In genomic region chr11:73314121-73314948, GRCh38 we compare ENCODE assay signal across 8 cellular contexts. TPM values are rescaled to one million over a fixed set of nuclear protein-coding genes. Genes with fewer than 3 reads are reported as not detected.
DNase-seq lines count a peak whose midpoint lies in the region; ATAC-seq and TF ChIP-seq lines count a peak whose summit lies in the region.

No MANE protein-coding gene starts in this region.

- peak overlapping the region; percentile 10 for H3K9ac ChIP-seq in fibroblast of lung (ENCODE audit: insufficient read depth, low read length)

- DNase-seq in GM06990 (ENCODE audit: extremely low read depth, insufficient read length), result no peak
- peak; percentile 21 for DNase-seq in NCI-H510A treated with DMSO at 0.1 percent for 48 hours (lab: John Stamatoyannopoulos, UW)
- DNase-seq in fibroblast of lung (ENCODE audit: low read depth in 2 of 2), result peak; percentile 47 to 80
- peak; percentile 93 for DNase-seq in osteoblast (ENCODE audit: insufficient read length, low spot score, missing footprints)
- DNase-seq in CD8-positive, alpha-beta memory T cell, result no peak
- no peak for DNase-seq in BE2C

- peaks cover 0 to 2% (median 0%) of the 10 kb centered on the region in 3 donors for H3K4me1 Mint-ChIP-seq in CD8-positive, alpha-beta memory T cell

- peaks cover 0 to 10% of the 10 kb centered on the region in 2 donors for H3K27me3 Mint-ChIP-seq in CD8-positive, alpha-beta memory T cell

- ATAC-seq in HG03432 (IDR thresholded peaks at IDR 0.05; ENCODE audit: unreplicated experiment), result no peak
- no peak for ATAC-seq in GM18909 (IDR thresholded peaks at IDR 0.05; ENCODE audit: poor library complexity, unreplicated experiment)

- H3K4me3 ChIP-seq in GM06990 (replicated peaks; ENCODE audit: low read depth, low read length) (no peak overlapping the region), fibroblast of lung (replicated peaks in 1 of 4; ENCODE audit: control extremely low read depth in 1 of 4, insufficient read depth in 1 of 4, low read depth in 3 of 4, low read length in 4 of 4) (peak overlapping the region; percentile 6 to 83 (median 17)), osteoblast (ENCODE audit: insufficient read depth, low read length) (peak overlapping the region; percentile 89), BE2C (ENCODE audit: low read depth, low read length) (no peak overlapping the region)
- no peak overlapping the region for H3K4me3 ChIP-seq in CD8-positive, alpha-beta memory T cell (ENCODE audit: low read length)

- H3K79me2 ChIP-seq in fibroblast of lung (ENCODE audit: control insufficient read depth, insufficient read depth, low read length), result peaks cover 98% of the 10 kb centered on the region
- peaks cover 99% of the 10 kb centered on the region for H3K79me2 ChIP-seq in osteoblast (ENCODE audit: insufficient read depth, low read length)

- H3K9me3 Mint-ChIP-seq in CD8-positive, alpha-beta memory T cell, result no peaks in the 10 kb centered on the region

- POLR2A ChIA-PET in CD8-positive, alpha-beta memory T cell (lab: Charles Lee), result no interaction called here

- peaks cover 42% of the 10 kb centered on the region for H3K4me1 ChIP-seq in fibroblast of lung (ENCODE audit: control insufficient read depth, extremely low read depth, insufficient read depth, low read length)
- H3K4me1 ChIP-seq in osteoblast (ENCODE audit: insufficient read depth, low read length), result peaks cover 93% of the 10 kb centered on the region
- no peaks in the 10 kb centered on the region for H3K4me1 ChIP-seq in CD8-positive, alpha-beta memory T cell (ENCODE audit: insufficient read depth, low read length)
- no peaks in the 10 kb centered on the region for H3K4me1 ChIP-seq in BE2C

- no peak overlapping the region for H3K27ac Mint-ChIP-seq in CD8-positive, alpha-beta memory T cell

- TF ChIP-seq CTCF in GM06990 (IDR thresholded peaks at IDR 0.05; ENCODE audit: insufficient read depth, low read length, poor library complexity, severe bottlenecking) (peak; percentile 9), fibroblast of lung (conservative IDR thresholded peaks at IDR 0.05 in 1 of 2, IDR thresholded peaks at IDR 0.05 in 1 of 2; ENCODE audit: low read depth in 1 of 2, low read length in 2 of 2) (no peak), osteoblast (IDR thresholded peaks at IDR 0.05; ENCODE audit: extremely low read depth, low read depth, low read length) (no peak), BE2C (IDR thresholded peaks at IDR 0.05; ENCODE audit: low read depth, low read length) (no peak)

- peaks cover 0 to 2% (median 0%) of the 10 kb centered on the region in 3 donors for H3K36me3 Mint-ChIP-seq in CD8-positive, alpha-beta memory T cell

- H3K4me2 ChIP-seq in fibroblast of lung (ENCODE audit: extremely low read depth, insufficient read depth, low read length) (peak overlapping the region; percentile 97), osteoblast (ENCODE audit: insufficient read depth, low read length) (peak overlapping the region; percentile 90)

- H3K4me3 Mint-ChIP-seq in CD8-positive, alpha-beta memory T cell, result no peak overlapping the region

- CTCF ChIA-PET in CD8-positive, alpha-beta memory T cell (lab: Charles Lee), result interaction anchor here (1.2 kb wide), 1 partner anchor 21 kb away, joined by 4 read pairs; no protein-coding TSS in a partner anchor

- H3K9me3 ChIP-seq in fibroblast of lung (ENCODE audit: control insufficient read depth, insufficient read depth, low read depth, low read length) (no peaks in the 10 kb centered on the region), osteoblast (ENCODE audit: low read depth, low read length) (no peaks in the 10 kb centered on the region), BE2C (no peaks in the 10 kb centered on the region)
- no peaks in the 10 kb centered on the region for H3K9me3 ChIP-seq in CD8-positive, alpha-beta memory T cell (ENCODE audit: low read length)

- H2AFZ ChIP-seq in fibroblast of lung (ENCODE audit: low read length), result no peak overlapping the region
- H2AFZ ChIP-seq in osteoblast (ENCODE audit: low read length), result no peak overlapping the region

- H3K36me3 ChIP-seq in GM06990 (ENCODE audit: control insufficient read depth, insufficient read depth, low read length), result no peaks in the 10 kb centered on the region
- peaks cover 15% of the 10 kb centered on the region for H3K36me3 ChIP-seq in fibroblast of lung (ENCODE audit: control insufficient read depth, insufficient read depth, low read length)
- H3K36me3 ChIP-seq in osteoblast (ENCODE audit: insufficient read depth, low read length), result peaks cover 23% of the 10 kb centered on the region
- no peaks in the 10 kb centered on the region for H3K36me3 ChIP-seq in CD8-positive, alpha-beta memory T cell (ENCODE audit: insufficient read depth, low read length)
- H3K36me3 ChIP-seq in BE2C, result no peaks in the 10 kb centered on the region; the same call in 1 of the 2 replicates

- no peaks in the 10 kb centered on the region for H3K27me3 ChIP-seq in GM06990 (replicated peaks; ENCODE audit: control insufficient read depth, insufficient read depth, low read length)
- no peaks in the 10 kb centered on the region for H3K27me3 ChIP-seq in fibroblast of lung (ENCODE audit: control insufficient read depth, insufficient read depth, low read length)
- no peaks in the 10 kb centered on the region for H3K27me3 ChIP-seq in osteoblast (ENCODE audit: insufficient read depth, low read length)
- H3K27me3 ChIP-seq in CD8-positive, alpha-beta memory T cell (ENCODE audit: insufficient read depth, low read length, poor library complexity, severe bottlenecking), result no peaks in the 10 kb centered on the region
- H3K27me3 ChIP-seq in BE2C, result no peaks in the 10 kb centered on the region

- peak overlapping the region; percentile 85 for H3K27ac ChIP-seq in fibroblast of lung (ENCODE audit: insufficient read depth, low read length)
- peak overlapping the region; percentile 75 for H3K27ac ChIP-seq in osteoblast (ENCODE audit: low read depth, low read length)
- H3K27ac ChIP-seq in CD8-positive, alpha-beta memory T cell (ENCODE audit: low read depth, low read length), result no peak overlapping the region

- H4K20me1 ChIP-seq in fibroblast of lung (ENCODE audit: control insufficient read depth, extremely low read depth, insufficient read depth, low read length) (no peaks in the 10 kb centered on the region), osteoblast (ENCODE audit: insufficient read depth, low read length) (peaks cover 85% of the 10 kb centered on the region)

RNA-seq across cellular contexts. Expression of gene ARHGEF17, which starts 6.3 kb away (rescaled TPM):
- total RNA-seq in fibroblast of lung, result 28.2 and 42.8 TPM in 2 replicates
- 26.5 and 43.1 TPM in 2 replicates for polyA plus RNA-seq in fibroblast of lung
- polyA plus RNA-seq in fibroblast of lung (2012), result 41.8 and 65.2 TPM in 2 replicates
- polyA minus RNA-seq in fibroblast of lung (ENCODE audit: low replicate concordance), result 98.5 and 157 TPM in 2 replicates
- total RNA-seq in osteoblast, result 50.1 and 67.0 TPM in 2 replicates
- not detected for total RNA-seq in CD8-positive, alpha-beta memory T cell
- not detected for polyA plus RNA-seq in CD8-positive, alpha-beta memory T cell
- polyA plus RNA-seq in BE2C (2012; ENCODE audit: insufficient read depth, insufficient read length, low read depth), result 78.2 TPM

RNA-seq across cellular contexts. Expression of gene P2RY6, which starts 42.2 kb away (rescaled TPM):
- 0.26 and 0.33 TPM in 2 replicates for total RNA-seq in fibroblast of lung
- polyA plus RNA-seq in fibroblast of lung, result 0.12 and 0.24 TPM in 2 replicates
- polyA plus RNA-seq in fibroblast of lung (2012), result 0.10 and 0.22 TPM in 2 replicates
- 0.27 TPM in 1 of 2 replicates, not detected in the other for polyA minus RNA-seq in fibroblast of lung (ENCODE audit: low replicate concordance)
- total RNA-seq in osteoblast, result 0.72 and 1.8 TPM in 2 replicates
- under 1 TPM; 0.20 to 0.24 TPM for total RNA-seq in CD8-positive, alpha-beta memory T cell
- not detected for polyA plus RNA-seq in CD8-positive, alpha-beta memory T cell
- 6.5 TPM for polyA plus RNA-seq in BE2C (2012; ENCODE audit: insufficient read depth, insufficient read length, low read depth)

Comparison
In these comparisons a context has a peak if more than half of its experiments do, and no peak if none do; other contexts are left out.
1. DNase-seq: peak in NCI-H510A treated with DMSO at 0.1 percent for 48 hours (single experiment), fibroblast of lung (2 of 2) and osteoblast (single experiment); none in GM06990 (single experiment), CD8-positive, alpha-beta memory T cell (0 of 5) and BE2C (single experiment).
2. H3K4me3 ChIP-seq: peak in fibroblast of lung (4 of 4) and osteoblast (single experiment); none in GM06990 (single experiment), CD8-positive, alpha-beta memory T cell (single experiment) and BE2C (single experiment).
3. RNA of gene ARHGEF17, which starts 6.3 kb away (total RNA-seq): 50.1 to 67.0 TPM in osteoblast and 28.2 to 42.8 TPM in fibroblast of lung; not detected in CD8-positive, alpha-beta memory T cell; every median in the first group is over 10 times any median in the second.